8 cellular contexts compared by ENCODE assay signal in the genomic region with DNA sequence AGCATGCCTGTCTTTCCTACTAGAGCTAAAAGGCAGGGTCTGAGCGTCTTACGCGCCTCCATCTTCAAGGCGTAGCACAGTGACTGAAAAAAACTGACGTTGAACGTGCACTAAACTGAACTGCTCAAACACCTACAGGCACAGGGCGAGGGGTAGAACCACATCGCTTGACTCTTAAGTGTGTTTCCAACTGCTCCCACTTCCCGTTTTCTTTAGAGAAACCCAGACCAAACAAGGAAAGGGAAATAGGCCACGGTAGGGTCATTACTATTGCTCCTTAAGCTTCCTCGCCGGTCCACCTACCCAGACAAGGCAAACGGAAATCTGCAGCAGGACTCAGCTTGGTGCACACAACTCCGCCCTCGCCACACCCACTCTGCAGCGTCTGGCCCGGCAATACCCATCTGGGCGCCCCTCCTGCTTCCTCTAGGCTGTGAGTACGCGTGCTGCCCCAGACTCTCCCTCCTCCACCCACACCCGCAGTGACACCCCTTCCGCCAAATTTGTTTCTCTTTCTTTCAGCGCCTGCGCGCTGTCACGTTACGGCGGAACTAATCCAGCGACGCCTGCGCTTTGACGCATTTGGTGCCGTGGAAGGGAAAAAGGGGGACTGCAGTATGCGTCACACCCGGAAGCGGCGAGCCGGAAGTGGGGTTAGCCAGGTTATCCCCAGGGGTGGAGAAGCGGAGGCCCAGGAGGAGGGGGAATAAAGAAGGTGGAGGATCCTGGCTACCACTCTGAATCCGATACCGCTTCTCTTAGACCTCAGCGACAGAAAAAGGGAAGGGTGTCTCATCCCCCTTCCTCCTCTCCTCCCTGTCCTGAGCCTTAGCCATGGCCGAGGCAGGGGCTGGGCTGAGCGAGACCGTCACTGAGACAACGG. TPM values are rescaled to one million over a fixed set of nuclear protein-coding genes. Genes with fewer than 3 reads are reported as not detected.
DNase-seq lines count a peak whose midpoint lies in the region; ATAC-seq and TF ChIP-seq lines count a peak whose summit lies in the region.

A gene with protein sequence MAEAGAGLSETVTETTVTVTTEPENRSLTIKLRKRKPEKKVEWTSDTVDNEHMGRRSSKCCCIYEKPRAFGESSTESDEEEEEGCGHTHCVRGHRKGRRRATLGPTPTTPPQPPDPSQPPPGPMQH (plus strand): TSS at position 622 of the 883 bp plus-strand sequence. CDS start 213 bp downstream, at position 835.

- DNase-seq in AG09309 (ENCODE audit: low read depth): peak; percentile 94
- peak; percentile 97 to 99 for DNase-seq in NCI-H446 (lab: John Stamatoyannopoulos, UW)
- peak; percentile 98 for DNase-seq in activated CD4-positive, CD25-positive, alpha-beta regulatory T cell treated with anti-CD3 and anti-CD28 coated beads, Interleukin-2, amount 50 U/mL, for 16 hours (ENCODE audit: low read depth, low spot score)
- DNase-seq in central memory CD8-positive, alpha-beta T cell (ENCODE audit: low spot score in 2 of 2): peak; percentile 97 to 99
- DNase-seq in inferior parietal cortex (ENCODE audit: extremely low spot score): peak; percentile 100
- peak; percentile 99 for DNase-seq in spleen

- peaks cover 29 to 83% (median 49%) of the 10 kb centered on the region in 6 donors for H3K4me1 ChIP-seq in spleen

- TF ChIP-seq POLR2A in spleen (IDR thresholded peaks at IDR 0.05): peak in 2 of 3 donors; percentile 82 to 93

- no peaks in the 10 kb centered on the region for H3K9me3 Mint-ChIP-seq in central memory CD8-positive, alpha-beta T cell

- peak within 1 kb of the TSS; percentile 85 for H3K4me3 ChIP-seq in AG09309 (ENCODE audit: control insufficient read depth, low read depth, low read length)
- H3K4me3 ChIP-seq in spleen: peak within 1 kb of the TSS; percentile 54 to 78 (median 65)

- peaks cover 50% of the 10 kb centered on the region for H3K4me1 Mint-ChIP-seq in central memory CD8-positive, alpha-beta T cell

- WGBS in spleen, 5 donors: 0% methylated on average over 45 to 46 of the region's 46 CpGs

- peaks cover 40% of the 10 kb centered on the region for H3K36me3 Mint-ChIP-seq in central memory CD8-positive, alpha-beta T cell (ENCODE audit: insufficient read depth)

- TF ChIP-seq CTCF in AG09309 (IDR thresholded peaks at IDR 0.05; ENCODE audit: control insufficient read depth, insufficient read depth, low read depth, low read length, missing control alignments) (no peak), spleen (IDR thresholded peaks at IDR 0.05 in 8 of 11, conservative IDR thresholded peaks at IDR 0.05 in 3 of 11) (peak in 4 of 11 experiments; percentile 6 to 27 (median 18))

- H3K27ac Mint-ChIP-seq in central memory CD8-positive, alpha-beta T cell (ENCODE audit: low read depth): peak within 1 kb of the TSS; percentile 97

- peaks cover 18% of the 10 kb centered on the region for H3K27me3 Mint-ChIP-seq in central memory CD8-positive, alpha-beta T cell

- H3K36me3 ChIP-seq in spleen: peaks cover 8 to 56% (median 31%) of the 10 kb centered on the region in 6 donors

- peak within 1 kb of the TSS; percentile 88 to 95 (median 92) for H3K27ac ChIP-seq in spleen

- H3K27me3 ChIP-seq in spleen (replicated peaks in 1 of 7): peaks cover 0 to 16% (median 9%) of the 10 kb centered on the region in 7 donors

- H3K4me3 Mint-ChIP-seq in central memory CD8-positive, alpha-beta T cell: peak within 1 kb of the TSS; percentile 89

- no peaks in the 10 kb centered on the region for H3K9me3 ChIP-seq in spleen

- ATAC-seq in GM19025 (IDR thresholded peaks at IDR 0.05; ENCODE audit: low read depth, unreplicated experiment): peak; percentile 95
- ATAC-seq in HG03342 (IDR thresholded peaks at IDR 0.05; ENCODE audit: unreplicated experiment): peak; percentile 90
- peak; percentile 99 for ATAC-seq in central memory CD8-positive, alpha-beta T cell (replicated peaks; ENCODE audit: extremely low read depth, poor library complexity, severe bottlenecking)

- intact Hi-C loops in spleen (cut with DNase I; ENCODE audit: low total_unique reads): no loop called here

RNA-seq across cellular contexts. Expression of the gene that starts here (rescaled TPM):
- 10 to 100 TPM; 39.3 to 50.7 (median 42.1) TPM for total RNA-seq in spleen
- 10 to 100 TPM; 31.1 to 45.5 (median 40.0) TPM for polyA plus RNA-seq in spleen

Comparison
In these comparisons a context has a peak if more than half of its experiments do, and no peak if none do; other contexts are left out.
1. Peak in every context shown above with its lines: DNase-seq, ATAC-seq, H3K4me3 ChIP-seq and H3K27ac ChIP-seq.